In the genomic region with DNA sequence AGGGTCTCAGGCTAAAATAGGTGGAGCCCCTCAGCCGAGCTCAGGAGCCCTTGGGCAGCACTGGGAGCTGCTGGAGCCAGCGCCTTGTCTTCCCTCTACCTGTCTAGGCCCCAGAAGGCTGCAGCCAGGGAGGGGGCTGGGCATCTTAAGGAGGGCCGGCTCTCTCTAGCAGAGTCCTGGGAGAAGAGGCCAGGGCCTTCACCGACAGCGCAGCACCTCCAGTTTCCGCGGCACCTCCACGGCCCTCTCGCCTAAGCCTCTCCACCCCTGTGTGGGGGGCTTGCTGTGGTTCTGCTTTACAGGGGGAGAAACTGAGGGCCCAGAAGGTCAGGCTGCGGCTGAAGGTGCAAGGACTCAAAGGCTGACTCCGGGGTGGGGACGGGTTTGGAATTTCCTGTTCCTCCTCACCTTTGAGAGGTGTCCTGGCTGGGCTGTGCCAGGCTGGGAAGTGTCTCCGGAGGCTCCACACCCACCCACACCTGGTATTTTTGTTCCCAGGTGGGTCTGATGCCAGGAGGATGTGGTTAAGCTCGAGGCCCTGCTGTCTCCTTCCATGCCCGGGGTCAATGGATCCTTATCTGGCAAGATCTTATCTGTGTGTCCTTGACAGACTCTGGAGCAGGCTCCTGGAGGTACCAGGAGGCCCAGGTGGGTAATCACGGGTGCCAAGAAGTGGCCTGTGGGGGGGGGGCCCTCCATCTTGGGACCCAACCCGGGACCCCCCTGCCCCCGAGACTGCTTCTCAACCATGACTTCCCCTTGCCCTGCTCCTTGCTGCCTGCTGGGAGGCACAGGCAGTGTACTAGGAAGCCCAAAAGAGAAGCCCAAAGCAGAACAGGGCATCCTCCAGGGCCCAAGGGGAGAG, we compare ENCODE assay signal across 14 cellular contexts.
DNase-seq lines count a peak whose midpoint lies in the region; ATAC-seq, FAIRE-seq and TF ChIP-seq lines count a peak whose summit lies in the region.
"Had no signal": no experiment of that assay in that cellular context is flagged by ENCODE, and none has a peak within 500 bp of the region (broad histone marks: within the 10 kb centered on the region; RNA-seq: fewer than 3 reads in every experiment).

No MANE protein-coding gene starts in this region.

- no peak overlapping the region for H3K9ac ChIP-seq in astrocyte (ENCODE audit: low read length)

- no peaks in the 10 kb centered on the region for H3K36me3 Mint-ChIP-seq in astrocyte (ENCODE audit: low read depth, unreplicated experiment)
- H3K36me3 Mint-ChIP-seq: CD8-positive, alpha-beta T cell; IgD-negative memory B cell had no signal

- H3K4me3 ChIP-seq in astrocyte (ENCODE audit: insufficient read depth, low read depth, low read length) (no peak overlapping the region), suprapubic skin (no peak overlapping the region)

- intact Hi-C loops in left colon (cut with DNase I, micrococcal nuclease) = loop anchor here (5.0 kb wide), 2 partner anchors 278 to 283 kb away; no protein-coding TSS in a partner anchor

- no peak overlapping the region for H3K27ac Mint-ChIP-seq in astrocyte (ENCODE audit: unreplicated experiment)
- H3K27ac Mint-ChIP-seq: CD8-positive, alpha-beta T cell; dendritic cell treated with granulocyte-macrophage colony-stimulating factor and Interleukin-4, amounts not matched to agents 40 ng/mL and 50 ng/mL, for 4 days; memory B cell had no signal

- peaks cover 38% of the 10 kb centered on the region for H3K27me3 Mint-ChIP-seq in astrocyte (ENCODE audit: low read depth, unreplicated experiment)

- no peaks in the 10 kb centered on the region for H3K9me3 Mint-ChIP-seq in astrocyte (ENCODE audit: unreplicated experiment)
- H3K9me3 Mint-ChIP-seq: CD8-positive, alpha-beta T cell; dendritic cell treated with granulocyte-macrophage colony-stimulating factor and Interleukin-4, amounts not matched to agents 40 ng/mL and 50 ng/mL, for 4 days; IgD-negative memory B cell had no signal

- TF ChIP-seq POLR2A in suprapubic skin (IDR thresholded peaks at IDR 0.05) = no peak

- no peak overlapping the region for H2AFZ ChIP-seq in astrocyte (ENCODE audit: low read depth, low read length)

- no peak for FAIRE-seq in astrocyte (lab: Jason Lieb, UNC)
- FAIRE-seq: GM12891 had no signal

- H3K27ac ChIP-seq in astrocyte (ENCODE audit: low read depth, low read length) (no peak overlapping the region), suprapubic skin (no peak overlapping the region)
- H3K27ac ChIP-seq: 22Rv1 had no signal

- H3K27me3 ChIP-seq in astrocyte (ENCODE audit: insufficient read depth, low read length) (no peaks in the 10 kb centered on the region), suprapubic skin (peaks cover 25% of the 10 kb centered on the region)

- no peaks in the 10 kb centered on the region for H3K4me1 Mint-ChIP-seq in astrocyte (ENCODE audit: low read depth, unreplicated experiment)
- H3K4me1 Mint-ChIP-seq: IgD-negative memory B cell, memory B cell had no signal

- peak overlapping the region; percentile 79 for H3K4me2 ChIP-seq in astrocyte (ENCODE audit: low read length)

- H3K4me3 Mint-ChIP-seq in astrocyte (ENCODE audit: unreplicated experiment) = no peak overlapping the region
- H3K4me3 Mint-ChIP-seq: CD8-positive, alpha-beta T cell; dendritic cell treated with granulocyte-macrophage colony-stimulating factor and Interleukin-4, amounts not matched to agents 40 ng/mL and 50 ng/mL, for 4 days; memory B cell had no signal

- H3K36me3 ChIP-seq in astrocyte (ENCODE audit: insufficient read depth, low read length) (no peaks in the 10 kb centered on the region), suprapubic skin (no peaks in the 10 kb centered on the region)

- TF ChIP-seq EP300 in suprapubic skin (IDR thresholded peaks at IDR 0.05) = no peak

- no peak for TF ChIP-seq CTCF in astrocyte (IDR thresholded peaks at IDR 0.05; ENCODE audit: insufficient read depth, low read depth, low read length)
- TF ChIP-seq CTCF in suprapubic skin (IDR thresholded peaks at IDR 0.05) = no peak

- peaks cover 20% of the 10 kb centered on the region for H3K4me1 ChIP-seq in astrocyte (ENCODE audit: insufficient read depth, low read length)
- peaks cover 30% of the 10 kb centered on the region for H3K4me1 ChIP-seq in suprapubic skin

- H3K9me3 ChIP-seq in astrocyte (ENCODE audit: insufficient read depth, low read depth, low read length) = peaks cover 3% of the 10 kb centered on the region
- no peaks in the 10 kb centered on the region for H3K9me3 ChIP-seq in suprapubic skin

- DNase-seq in activated CD4-positive, CD25-positive, alpha-beta regulatory T cell treated with anti-CD3 and anti-CD28 coated beads, Interleukin-2, amount 50 U/mL, for 72 hours = peak; percentile 28
- DNase-seq in activated CD4-positive, CD25-positive, alpha-beta regulatory T cell (lab: John Stamatoyannopoulos, UW) = no peak
- DNase-seq in astrocyte (ENCODE audit: low read depth) (no peak), left colon (peak; percentile 11 to 25), suprapubic skin (ENCODE audit: low spot score in 2 of 2) (peak; percentile 56 to 72), UCSD-AML1 (lab: John Stamatoyannopoulos, UW; ENCODE audit: unreplicated experiment) (no peak), NCI-H187 treated with DMSO at 0.1 percent for 48 hours (lab: John Stamatoyannopoulos, UW) (no peak)

- no peaks in the 10 kb centered on the region for H4K20me1 ChIP-seq in astrocyte (ENCODE audit: insufficient read depth, low read length)

- 60% methylated on average over 12 of the region's 18 CpGs for WGBS in suprapubic skin

- no peaks in the 10 kb centered on the region for H3K79me2 ChIP-seq in astrocyte (ENCODE audit: insufficient read depth, low read length)

- ATAC-seq in left colon (peak; percentile 31), HG03439 (IDR thresholded peaks at IDR 0.05; ENCODE audit: unreplicated experiment) (no peak)
- ATAC-seq: CD8-positive, alpha-beta T cell had no signal

Comparison
In these comparisons a context has a peak if more than half of its experiments do, and no peak if none do; other contexts are left out.
1. DNase-seq: peak in activated CD4-positive, CD25-positive, alpha-beta regulatory T cell treated with anti-CD3 and anti-CD28 coated beads, Interleukin-2, amount 50 U/mL, for 72 hours (single experiment), left colon (2 of 2) and suprapubic skin (2 of 2); none in activated CD4-positive, CD25-positive, alpha-beta regulatory T cell (0 of 4), astrocyte (single experiment), UCSD-AML1 (single experiment) and NCI-H187 treated with DMSO at 0.1 percent for 48 hours (single experiment).